ENCODE assay signal across 27 cellular contexts in the genomic region with DNA sequence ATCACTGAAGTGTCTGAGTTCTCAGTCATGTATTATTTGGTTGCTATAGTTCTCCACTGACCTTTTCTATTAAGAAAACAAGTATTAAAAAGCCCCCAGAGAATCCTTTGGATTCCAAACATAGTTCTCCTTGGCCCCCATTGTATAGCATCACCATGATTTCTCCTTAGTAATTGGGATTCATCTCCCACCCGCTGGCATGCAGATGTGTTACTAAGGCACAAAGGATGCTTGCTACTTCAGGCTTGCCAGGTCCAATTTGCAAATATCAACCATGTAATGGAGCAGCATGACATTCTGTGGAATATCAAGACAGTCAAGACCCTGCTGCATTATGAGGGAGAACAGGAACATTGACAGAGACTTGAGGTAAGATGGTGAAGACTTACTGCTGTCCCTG.
DNase-seq lines count a peak whose midpoint lies in the region; ATAC-seq, FAIRE-seq and TF ChIP-seq lines count a peak whose summit lies in the region.
"Had no signal": no experiment of that assay in that cellular context is flagged by ENCODE, and none has a peak within 500 bp of the region (broad histone marks: within the 10 kb centered on the region; RNA-seq: fewer than 3 reads in every experiment).

No MANE protein-coding gene starts in this region.

- no peak overlapping the region for H3K4ac ChIP-seq in mesendoderm (ENCODE audit: low read depth, low read length)

- no peak overlapping the region for H3K56ac ChIP-seq in mesendoderm (ENCODE audit: low read length)

- H3K79me2 ChIP-seq in mesendoderm (ENCODE audit: control insufficient read depth, insufficient read depth, low read length), result no peaks in the 10 kb centered on the region

- H3K23ac ChIP-seq in mesendoderm (ENCODE audit: low read length), result no peak overlapping the region

- WGBS in mesendoderm (ENCODE audit: extremely low coverage, insufficient coverage, low lambda C conversion rate), result no CpG with 5 or more reads among the region's 1 CpG

- H3K4me2 ChIP-seq in mesendoderm (ENCODE audit: low read length), result no peak overlapping the region

- no peak overlapping the region for H2BK120ac ChIP-seq in mesendoderm (ENCODE audit: low read depth, low read length)

- H3K27ac ChIP-seq in mesendoderm (ENCODE audit: low read depth, low read length) (no peak overlapping the region), RWPE1 (no peak overlapping the region)
- H3K27ac ChIP-seq: GM23248 had no signal

- no peak for FAIRE-seq in RCC 7860 (lab: Jason Lieb, UNC)
- FAIRE-seq: G401.6, GM12892, HepG2, K562 had no signal

- DNase-seq in H7 (peak; percentile 36), NT2/D1 (ENCODE audit: low read depth, low spot score) (peak; percentile 70), iPS DF 19.7 (ENCODE audit: low read depth, low spot score) (peak; percentile 91), mesendoderm (peak; percentile 90), sciatic nerve (ENCODE audit: low spot score) (no peak), NCI-H187 treated with DMSO at 0.1 percent for 48 hours (lab: John Stamatoyannopoulos, UW) (no peak), RWPE1 (ENCODE audit: low spot score) (no peak), RCC 7860 (ENCODE audit: low spot score) (no peak)
- DNase-seq: AML-193; C1 segment of cervical spinal cord; Calu3; CD8-positive, alpha-beta memory T cell; DMS153; GM23248; MG63; NCI-H1417 treated with DMSO at 0.1 percent for 48 hours; NCI-H2029; NCI-H2227 treated with DMSO at 0.1 percent for 48 hours; NCI-H510A treated with DMSO at 0.1 percent for 48 hours; NCI-H774; NK-92 treated with Interleukin-12 subunit alpha and Interleukin-12 subunit beta, amount 100 ng/mL, for 24 hours had no signal

- H4K5ac ChIP-seq in mesendoderm (ENCODE audit: low read length), result no peak overlapping the region

- H3K36me3 ChIP-seq in H7 (replicated peaks; ENCODE audit: control insufficient read depth, insufficient read depth, low read length) (no peaks in the 10 kb centered on the region), NT2/D1 (ENCODE audit: insufficient read depth, insufficient read length, low read length) (no peaks in the 10 kb centered on the region), mesendoderm (ENCODE audit: control insufficient read depth, insufficient read depth, low read length) (no peaks in the 10 kb centered on the region)
- H3K36me3 ChIP-seq: MG63, SJCRH30 had no signal

- H3K18ac ChIP-seq in mesendoderm (ENCODE audit: low read length), result no peak overlapping the region

- intact Hi-C loops in sciatic nerve (cut with DNase I), result no loop called here

- no peak overlapping the region for H4K8ac ChIP-seq in mesendoderm (ENCODE audit: low read depth, low read length)

- H3K4me3 ChIP-seq in H7 (ENCODE audit: insufficient read depth, low read depth, low read length) (no peak overlapping the region), NT2/D1 (ENCODE audit: insufficient read length, low read depth) (no peak overlapping the region), mesendoderm (ENCODE audit: low read length) (no peak overlapping the region)
- H3K4me3 ChIP-seq: GM23248, K562, MG63, SJCRH30 had no signal

- no peak overlapping the region for H2AK5ac ChIP-seq in mesendoderm (ENCODE audit: low read length)

- CTCF ChIA-PET in RWPE1 (lab: Yijun Ruan, JAX), result no interaction called here

- H3K27me3 ChIP-seq in H7 (ENCODE audit: control insufficient read depth, insufficient read depth, low read length) (no peaks in the 10 kb centered on the region), NT2/D1 (ENCODE audit: insufficient read depth, insufficient read length) (no peaks in the 10 kb centered on the region), mesendoderm (ENCODE audit: insufficient read depth, low read length, poor library complexity) (no peaks in the 10 kb centered on the region)
- H3K27me3 ChIP-seq: MG63, SJCRH30 had no signal

- no peaks in the 10 kb centered on the region for H3K9me3 ChIP-seq in NT2/D1 (ENCODE audit: insufficient read depth, low read length)
- H3K9me3 ChIP-seq: MG63, SJCRH30 had no signal

- ATAC-seq in sciatic nerve, result no peak
- ATAC-seq: HepG2, K562, Panc1 had no signal

- H2BK15ac ChIP-seq in mesendoderm (replicated peaks; ENCODE audit: low read depth), result no peak overlapping the region

- no peak overlapping the region for H2BK5ac ChIP-seq in mesendoderm (ENCODE audit: low read length)

- no peaks in the 10 kb centered on the region for H3K79me1 ChIP-seq in mesendoderm (ENCODE audit: low read length)

- no peak for TF ChIP-seq CTCF in RWPE1 (conservative IDR thresholded peaks at IDR 0.05; ENCODE audit: low read depth)

- H3K9ac ChIP-seq in NT2/D1 (ENCODE audit: insufficient read length, low read depth) (no peak overlapping the region), mesendoderm (ENCODE audit: low read length) (no peak overlapping the region)
- H3K9ac ChIP-seq: GM23248 had no signal

- POLR2A ChIA-PET in RWPE1 (lab: Yijun Ruan, JAX; ENCODE audit: low non-redundant PET), result no interaction called here

- no peaks in the 10 kb centered on the region for H3K4me1 ChIP-seq in NT2/D1 (ENCODE audit: insufficient read depth, insufficient read length)
- peaks cover 2% of the 10 kb centered on the region for H3K4me1 ChIP-seq in mesendoderm (ENCODE audit: control insufficient read depth, low read depth, low read length)

Comparison
In these comparisons a context has a peak if more than half of its experiments do, and no peak if none do; other contexts are left out.
1. DNase-seq: peak in H7 (single experiment), NT2/D1 (single experiment), iPS DF 19.7 (single experiment) and mesendoderm (single experiment); none in sciatic nerve (single experiment), NCI-H187 treated with DMSO at 0.1 percent for 48 hours (single experiment), RWPE1 (single experiment) and RCC 7860 (single experiment).